ENCODE assay signal across 8 cellular contexts in the genomic region with DNA sequence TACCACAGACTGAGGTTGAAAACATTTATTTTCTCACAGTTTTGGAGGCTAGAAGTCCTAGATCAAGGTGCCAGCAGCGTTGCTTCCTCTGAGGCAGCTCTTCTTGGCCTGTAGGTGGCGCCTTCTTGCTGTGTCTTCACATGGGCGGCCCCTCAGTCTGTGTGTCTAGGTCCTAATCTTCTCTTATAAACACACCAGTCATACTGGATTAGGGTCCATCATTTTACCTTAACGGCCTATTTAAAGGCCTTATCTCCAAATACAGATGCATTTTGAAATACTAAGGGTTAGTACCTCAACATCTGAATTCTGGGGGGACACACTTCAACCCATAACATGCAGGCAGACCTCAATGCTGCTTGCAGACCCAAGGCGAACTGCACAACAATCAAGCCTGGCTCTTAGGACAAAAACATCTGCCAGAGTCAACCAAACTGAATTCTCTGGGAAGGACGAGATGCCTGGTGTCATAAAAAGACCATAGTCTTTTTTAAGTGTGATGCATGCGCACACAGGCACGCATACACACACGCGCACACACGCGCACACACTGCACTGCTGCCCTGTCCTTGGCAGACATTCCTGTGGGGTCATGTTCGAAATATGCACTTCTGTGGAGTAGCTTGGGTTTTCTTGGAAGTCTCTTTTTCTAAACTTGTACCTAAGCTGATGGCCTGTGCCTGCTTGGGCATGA. TPM values are rescaled to one million over a fixed set of nuclear protein-coding genes. Genes with fewer than 3 reads are reported as not detected.
DNase-seq lines count a peak whose midpoint lies in the region; ATAC-seq and TF ChIP-seq lines count a peak whose summit lies in the region.

No MANE protein-coding gene starts in this region.

- no peaks in the 10 kb centered on the region for H3K36me3 ChIP-seq in BJ (ENCODE audit: control insufficient read depth, insufficient read depth, low read length)
- H3K36me3 ChIP-seq in Karpas-422 (ENCODE audit: insufficient read depth, low read length): no peaks in the 10 kb centered on the region
- no peaks in the 10 kb centered on the region for H3K36me3 ChIP-seq in RWPE2 (ENCODE audit: low read depth)

- DNase-seq in BJ (ENCODE audit: low read depth): no peak
- DNase-seq in Karpas-422: peak; percentile 90
- DNase-seq in RWPE2 (ENCODE audit: low spot score): no peak
- peak; percentile 62 for DNase-seq in germinal center (ENCODE audit: low spot score)
- peak; percentile 32 to 95 (median 68) for DNase-seq in posterior cingulate gyrus
- peak; percentile 57 for DNase-seq in ureter (ENCODE audit: low spot score)

- no peaks in the 10 kb centered on the region for H3K4me1 Mint-ChIP-seq in activated T-helper 17 cell treated with anti-CD3 and anti-CD28 coated beads, Interleukin-2, amount 50 U/mL, for 72 hours

- no peaks in the 10 kb centered on the region for H3K27me3 ChIP-seq in BJ (ENCODE audit: control insufficient read depth, insufficient read depth, low read length)
- H3K27me3 ChIP-seq in Karpas-422 (ENCODE audit: low read length): no peaks in the 10 kb centered on the region
- no peaks in the 10 kb centered on the region for H3K27me3 ChIP-seq in RWPE2 (ENCODE audit: insufficient read depth, poor library complexity, severe bottlenecking)

- no peak overlapping the region for H3K4me3 Mint-ChIP-seq in activated T-helper 17 cell treated with anti-CD3 and anti-CD28 coated beads, Interleukin-2, amount 50 U/mL, for 72 hours

- POLR2A ChIA-PET in BJ (lab: Charles Lee): no interaction called here

- H3K9me2 ChIP-seq in Karpas-422 (replicated peaks; ENCODE audit: insufficient read depth, low read length): no peaks in the 10 kb centered on the region

- H3K9me3 Mint-ChIP-seq in activated T-helper 17 cell treated with anti-CD3 and anti-CD28 coated beads, Interleukin-2, amount 50 U/mL, for 72 hours: no peaks in the 10 kb centered on the region

- no peak overlapping the region for H3K9ac ChIP-seq in Karpas-422 (ENCODE audit: low read length)

- H4K20me1 ChIP-seq in Karpas-422 (ENCODE audit: insufficient read depth, low read depth, low read length): no peaks in the 10 kb centered on the region

- intact Hi-C loops in posterior cingulate gyrus (cut with DNase I): no loop called here

- H3K4me3 ChIP-seq in BJ (ENCODE audit: low read depth, low read length) (no peak overlapping the region), Karpas-422 (ENCODE audit: low read length) (no peak overlapping the region), RWPE2 (ENCODE audit: severe bottlenecking) (no peak overlapping the region)

- ATAC-seq in GM19035 (IDR thresholded peaks at IDR 0.05; ENCODE audit: unreplicated experiment) (peak; percentile 33), RWPE2 (ENCODE audit: low read depth) (no peak)
- peak; percentile 42 for ATAC-seq in activated T-helper 17 cell treated with anti-CD3 and anti-CD28 coated beads, Interleukin-2, amount 50 U/mL, for 72 hours (replicated peaks)

- H3K79me2 ChIP-seq in Karpas-422 (ENCODE audit: low read length): peaks cover 6% of the 10 kb centered on the region

- H3K4me2 ChIP-seq in Karpas-422 (ENCODE audit: low read depth, low read length, poor library complexity, severe bottlenecking): no peak overlapping the region

- H3K4me1 ChIP-seq in Karpas-422 (ENCODE audit: low read length) (peaks cover 10% of the 10 kb centered on the region), RWPE2 (ENCODE audit: insufficient read depth, poor library complexity, severe bottlenecking) (peaks cover 20% of the 10 kb centered on the region)

- H2AFZ ChIP-seq in Karpas-422 (ENCODE audit: low read length): no peak overlapping the region; the same call in 1 of the 2 replicates

- TF ChIP-seq CTCF in BJ (IDR thresholded peaks at IDR 0.05; ENCODE audit: insufficient read depth, low read depth, low read length): peak; percentile 97
- TF ChIP-seq CTCF in RWPE2 (IDR thresholded peaks at IDR 0.05; ENCODE audit: poor library complexity, severe bottlenecking): peak; percentile 79

- CTCF ChIA-PET in BJ (lab: Yijun Ruan, JAX): interaction anchor here (0.6 to 4.0 kb wide), 23 partner anchors 9 to 990 kb away, joined by 3 to 45 read pairs (median 4); no protein-coding TSS in a partner anchor

- H3K36me3 Mint-ChIP-seq in activated T-helper 17 cell treated with anti-CD3 and anti-CD28 coated beads, Interleukin-2, amount 50 U/mL, for 72 hours (ENCODE audit: low read depth): peaks cover 3% of the 10 kb centered on the region

- no peaks in the 10 kb centered on the region for H3K27me3 Mint-ChIP-seq in activated T-helper 17 cell treated with anti-CD3 and anti-CD28 coated beads, Interleukin-2, amount 50 U/mL, for 72 hours

- no peak overlapping the region for H3K27ac ChIP-seq in Karpas-422 (ENCODE audit: low read length)
- H3K27ac ChIP-seq in RWPE2 (ENCODE audit: poor library complexity, severe bottlenecking): no peak overlapping the region

- no peak overlapping the region for H3K27ac Mint-ChIP-seq in activated T-helper 17 cell treated with anti-CD3 and anti-CD28 coated beads, Interleukin-2, amount 50 U/mL, for 72 hours

- H3K9me3 ChIP-seq in Karpas-422 (ENCODE audit: low read length): no peaks in the 10 kb centered on the region
- no peaks in the 10 kb centered on the region for H3K9me3 ChIP-seq in RWPE2 (ENCODE audit: severe bottlenecking)

RNA-seq across cellular contexts. Expression of a gene that starts 4.3 kb away (rescaled TPM):
- polyA plus RNA-seq in BJ (2011; rRNA removed): 10.8 and 15.1 TPM in 2 replicates
- polyA minus RNA-seq in BJ (2011; rRNA and poly(A)+ RNA removed): 10.1 and 12.5 TPM in 2 replicates
- total RNA-seq in Karpas-422 (2014; rRNA removed; shearing (Covaris generic); ENCODE audit: low replicate concordance): 29.3 and 57.7 TPM in 2 replicates
- total RNA-seq in activated T-helper 17 cell treated with anti-CD3 and anti-CD28 coated beads, Interleukin-2, amount 50 U/mL, for 72 hours: 10 to 100 TPM; 24.6 to 55.0 TPM
- total RNA-seq in ureter: 27.5 TPM

RNA-seq across cellular contexts. Expression of a gene that starts 45.9 kb away (rescaled TPM):
- 30.9 and 45.1 TPM in 2 replicates for polyA plus RNA-seq in BJ (2011; rRNA removed)
- 25.7 and 26.6 TPM in 2 replicates for polyA minus RNA-seq in BJ (2011; rRNA and poly(A)+ RNA removed)
- 25.1 and 31.1 TPM in 2 replicates for total RNA-seq in Karpas-422 (2014; rRNA removed; shearing (Covaris generic); ENCODE audit: low replicate concordance)
- total RNA-seq in activated T-helper 17 cell treated with anti-CD3 and anti-CD28 coated beads, Interleukin-2, amount 50 U/mL, for 72 hours: 100 to 1,000 TPM in 1 of 2 donors, 10 to 100 TPM in 1; 56.8 to 101 TPM
- 73.4 TPM for total RNA-seq in ureter

Comparison
In these comparisons a context has a peak if more than half of its experiments do, and no peak if none do; other contexts are left out.
1. DNase-seq: peak in Karpas-422 (single experiment), germinal center (single experiment), posterior cingulate gyrus (10 of 10) and ureter (single experiment); none in BJ (single experiment) and RWPE2 (single experiment).